Comparison of ENCODE assay signal across 1 cellular context in the genomic region with DNA sequence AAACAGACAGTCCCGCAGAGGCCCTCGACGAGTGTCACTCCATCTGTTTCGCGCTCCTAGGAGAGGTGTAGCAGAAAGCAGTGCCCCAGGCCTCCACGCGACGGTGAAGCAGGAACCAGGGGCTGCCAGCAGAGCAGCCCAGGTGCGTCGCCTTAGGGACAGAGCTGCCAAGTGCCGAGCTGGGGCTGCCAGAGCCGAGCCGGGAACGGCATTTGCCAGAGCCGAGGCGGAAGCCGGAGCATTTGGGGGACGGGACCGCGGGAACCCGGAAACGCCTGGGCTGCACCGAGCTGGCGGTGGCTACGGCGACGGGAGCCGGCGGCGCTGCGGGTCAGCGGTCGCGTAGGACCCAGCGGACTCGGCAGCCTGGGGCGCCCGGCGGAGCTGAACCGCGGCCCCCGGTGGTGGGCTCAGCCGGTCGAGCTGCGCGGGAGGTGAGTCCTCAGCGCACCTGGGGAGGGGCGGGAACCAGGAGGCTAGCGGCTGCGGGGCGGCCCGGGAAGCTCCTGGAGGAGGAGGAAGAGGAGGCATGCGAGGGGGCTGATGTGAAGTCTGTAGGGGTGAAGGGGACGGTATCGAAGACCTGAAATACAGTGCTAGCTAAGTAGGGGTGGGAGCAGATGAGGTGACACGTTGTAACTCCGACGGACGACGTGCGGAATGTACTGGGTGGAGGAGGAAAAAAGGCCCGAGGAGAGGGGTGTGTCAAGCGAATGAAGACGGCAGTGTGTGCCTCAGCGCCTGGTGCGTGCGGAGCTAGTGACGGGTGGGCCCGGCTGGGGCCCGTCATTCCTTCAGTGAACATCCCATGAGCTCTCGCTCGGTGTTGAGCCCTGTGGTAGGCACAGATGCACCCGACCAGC.
TF ChIP-seq lines count a peak whose summit lies in the region.

Gene SLC35A3 (plus strand): TSS at position 268 of the 863 bp plus-strand sequence. CDS start 23,559 bp downstream, outside the sequence.

TF ChIP-seq in K562, 482 proteins besides CTCF, POLR2A, EP300 and RAD21 (continued from another document and continues in another):
- TF ChIP-seq ATF3 (IDR thresholded peaks at IDR 0.05) (no peak), ATF3 (CRISPR knock-in tag; conservative IDR thresholded peaks at IDR 0.05) (0 out of 2 replicates have a peak, but pooled peaks have one; percentile 43), ZNF408 (CRISPR knock-in tag; IDR thresholded peaks at IDR 0.05; ENCODE audit: low read depth) (no peak), ETV1 (tag; conservative IDR thresholded peaks at IDR 0.05; ENCODE audit: low read depth) (0 out of 2 replicates have a peak, but pooled peaks have one; percentile 8), CHCHD3 (CRISPR knock-in tag; IDR thresholded peaks at IDR 0.05) (no peak), ZNF134 (CRISPR knock-in tag; conservative IDR thresholded peaks at IDR 0.05) (no peak), TAF1 (IDR thresholded peaks at IDR 0.05; ENCODE audit: control insufficient read depth, extremely low read depth, insufficient read depth, low read length, severe bottlenecking) (peak; percentile 87), PRMT5 (CRISPR knock-in tag; IDR thresholded peaks at IDR 0.05) (peak; percentile 41; the same call in 1 of the 2 replicates), MCM2 (IDR thresholded peaks at IDR 0.05; ENCODE audit: low read depth) (no peak), HMG20B (CRISPR knock-in tag; IDR thresholded peaks at IDR 0.05) (no peak), ZFX (CRISPR knock-in tag; IDR thresholded peaks at IDR 0.05) (peak; percentile 93), PCBP1 (IDR thresholded peaks at IDR 0.05; ENCODE audit: low read depth, low read length, poor library complexity, severe bottlenecking) (peak; percentile 61), GTF3C2 (IDR thresholded peaks at IDR 0.05; ENCODE audit: borderline replicate concordance, extremely low read depth, insufficient read length) (no peak), SRSF3 (IDR thresholded peaks at IDR 0.05; ENCODE audit: insufficient read depth, low read length) (no peak), GTF2F1 (IDR thresholded peaks at IDR 0.05; ENCODE audit: low read depth, low read length) (no peak; the same call in 1 of the 2 replicates), CBX5 (IDR thresholded peaks at IDR 0.05; ENCODE audit: borderline replicate concordance, low read depth) (no peak; the same call in 1 of the 2 replicates), EZH2 (IDR thresholded peaks at IDR 0.05; ENCODE audit: borderline replicate concordance, low read depth, low read length) (no peak), FOXM1 (IDR thresholded peaks at IDR 0.05; ENCODE audit: low read depth) (no peak), FOXM1 (CRISPR knock-in tag; IDR thresholded peaks at IDR 0.05; ENCODE audit: low read depth) (no peak), BACH1 (tag; IDR thresholded peaks at IDR 0.05) (no peak), YBX1 (IDR thresholded peaks at IDR 0.05) (no peak), SAP30 (IDR thresholded peaks at IDR 0.05; ENCODE audit: borderline replicate concordance, insufficient read depth, low read depth, low read length, poor library complexity, severe bottlenecking) (peak; percentile 98), NEUROD1 (IDR thresholded peaks at IDR 0.05; ENCODE audit: borderline replicate concordance, low read depth, low read length, partially characterized antibody) (peak; percentile 69), NR1H2 (CRISPR knock-in tag; IDR thresholded peaks at IDR 0.05) (no peak), CHAMP1 (IDR thresholded peaks at IDR 0.05) (peak; percentile 74), ZNF384 (IDR thresholded peaks at IDR 0.05; ENCODE audit: low read depth, low read length) (no peak), ZNF444 (CRISPR knock-in tag; IDR thresholded peaks at IDR 0.05) (no peak), MAFK (IDR thresholded peaks at IDR 0.05; ENCODE audit: low read length) (no peak), HEY1 (CRISPR knock-in tag; IDR thresholded peaks at IDR 0.05; ENCODE audit: borderline replicate concordance) (no peak), TOE1 (IDR thresholded peaks at IDR 0.05; ENCODE audit: borderline replicate concordance) (peak; percentile 71; the same call in 1 of the 2 replicates), TOE1 (CRISPR knock-in tag; IDR thresholded peaks at IDR 0.05; ENCODE audit: borderline replicate concordance, low read depth) (no peak), BRD4 (IDR thresholded peaks at IDR 0.05) (peak; percentile 66), ZNF561 (CRISPR knock-in tag; conservative IDR thresholded peaks at IDR 0.05) (no peak), SNAPC5 (CRISPR knock-in tag; IDR thresholded peaks at IDR 0.05) (no peak), RBM14 (IDR thresholded peaks at IDR 0.05; ENCODE audit: borderline replicate concordance, insufficient read depth, low read depth, low read length) (no peak), PHF21A (IDR thresholded peaks at IDR 0.05; ENCODE audit: borderline replicate concordance, low read depth) (no peak), BRF1 (IDR thresholded peaks at IDR 0.05; ENCODE audit: borderline replicate concordance, extremely low read depth, insufficient read length) (no peak), JUND (IDR thresholded peaks at IDR 0.05; ENCODE audit: borderline replicate concordance, low read depth, low read length) (peak; percentile 52; the same call in 1 of the 2 replicates), JUND (tag; IDR thresholded peaks at IDR 0.05; ENCODE audit: borderline replicate concordance, low read depth, low read length) (peak; percentile 30; the same call in 1 of the 3 replicates), HNRNPUL1 (IDR thresholded peaks at IDR 0.05; ENCODE audit: low read length) (no peak), MCM5 (IDR thresholded peaks at IDR 0.05; ENCODE audit: low read depth) (no peak), PML (IDR thresholded peaks at IDR 0.05; ENCODE audit: low read length) (peak; percentile 36; the same call in 1 of the 2 replicates), SIN3A (IDR thresholded peaks at IDR 0.05; ENCODE audit: borderline replicate concordance in 2 of 2, control insufficient read depth in 1 of 2, low read depth in 2 of 2, low read length in 2 of 2) (peak; percentile 88 to 95), ARID2 (IDR thresholded peaks at IDR 0.05) (no peak), GATA2 (CRISPR knock-in tag; IDR thresholded peaks at IDR 0.05) (no peak), ZNF174 (CRISPR knock-in tag; IDR thresholded peaks at IDR 0.05) (no peak), STAT5A (IDR thresholded peaks at IDR 0.05; ENCODE audit: borderline replicate concordance, low read length) (no peak; the same call in 1 of the 2 replicates), STAT5B (CRISPR knock-in tag; IDR thresholded peaks at IDR 0.05) (no peak), KLF10 (CRISPR knock-in tag; IDR thresholded peaks at IDR 0.05) (no peak), NELFE (IDR thresholded peaks at IDR 0.05; ENCODE audit: insufficient read depth, insufficient read length) (no peak), MCM7 (IDR thresholded peaks at IDR 0.05) (no peak), ZNF780A (CRISPR knock-in tag; IDR thresholded peaks at IDR 0.05) (no peak), ZNF24 (IDR thresholded peaks at IDR 0.05) (peak; percentile 62), SREBF1 (IDR thresholded peaks at IDR 0.05; ENCODE audit: borderline replicate concordance, low read depth, low read length) (no peak), MIER1 (IDR thresholded peaks at IDR 0.05; ENCODE audit: low read depth) (no peak), TSHZ1 (CRISPR knock-in tag; IDR thresholded peaks at IDR 0.05) (no peak)
- TF ChIP-seq, protein P1, sequence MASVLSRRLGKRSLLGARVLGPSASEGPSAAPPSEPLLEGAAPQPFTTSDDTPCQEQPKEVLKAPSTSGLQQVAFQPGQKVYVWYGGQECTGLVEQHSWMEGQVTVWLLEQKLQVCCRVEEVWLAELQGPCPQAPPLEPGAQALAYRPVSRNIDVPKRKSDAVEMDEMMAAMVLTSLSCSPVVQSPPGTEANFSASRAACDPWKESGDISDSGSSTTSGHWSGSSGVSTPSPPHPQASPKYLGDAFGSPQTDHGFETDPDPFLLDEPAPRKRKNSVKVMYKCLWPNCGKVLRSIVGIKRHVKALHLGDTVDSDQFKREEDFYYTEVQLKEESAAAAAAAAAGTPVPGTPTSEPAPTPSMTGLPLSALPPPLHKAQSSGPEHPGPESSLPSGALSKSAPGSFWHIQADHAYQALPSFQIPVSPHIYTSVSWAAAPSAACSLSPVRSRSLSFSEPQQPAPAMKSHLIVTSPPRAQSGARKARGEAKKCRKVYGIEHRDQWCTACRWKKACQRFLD (CRISPR knock-in tag; IDR thresholded peaks at IDR 0.05) = 0 out of 2 replicates have a peak, but pooled peaks have one; percentile 40
- TF ChIP-seq, protein P2, sequence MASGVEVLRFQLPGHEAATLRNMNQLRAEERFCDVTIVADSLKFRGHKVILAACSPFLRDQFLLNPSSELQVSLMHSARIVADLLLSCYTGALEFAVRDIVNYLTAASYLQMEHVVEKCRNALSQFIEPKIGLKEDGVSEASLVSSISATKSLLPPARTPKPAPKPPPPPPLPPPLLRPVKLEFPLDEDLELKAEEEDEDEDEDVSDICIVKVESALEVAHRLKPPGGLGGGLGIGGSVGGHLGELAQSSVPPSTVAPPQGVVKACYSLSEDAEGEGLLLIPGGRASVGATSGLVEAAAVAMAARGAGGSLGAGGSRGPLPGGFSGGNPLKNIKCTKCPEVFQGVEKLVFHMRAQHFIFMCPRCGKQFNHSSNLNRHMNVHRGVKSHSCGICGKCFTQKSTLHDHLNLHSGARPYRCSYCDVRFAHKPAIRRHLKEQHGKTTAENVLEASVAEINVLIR (CRISPR knock-in tag; IDR thresholded peaks at IDR 0.05) = no peak
